ENCODE assay signal across 8 cellular contexts in genomic region chr17:37490638-37491614, GRCh38. TPM values are rescaled to one million over a fixed set of nuclear protein-coding genes. Genes with fewer than 3 reads are reported as not detected.
DNase-seq lines count a peak whose midpoint lies in the region; ATAC-seq, FAIRE-seq and TF ChIP-seq lines count a peak whose summit lies in the region.

No MANE protein-coding gene starts in this region.

- H3K4me3 Mint-ChIP-seq in IgD-negative memory B cell (peak overlapping the region; percentile 81 to 98 (median 92)), WTC11 (peak overlapping the region; percentile 93)
- H3K4me3 Mint-ChIP-seq in naive thymus-derived CD4-positive, alpha-beta T cell = peak overlapping the region; percentile 88 to 98 (median 94)

- no peaks in the 10 kb centered on the region for H3K27me3 ChIP-seq in esophagus muscularis mucosa
- no peaks in the 10 kb centered on the region for H3K27me3 ChIP-seq in naive thymus-derived CD4-positive, alpha-beta T cell (ENCODE audit: control insufficient read depth in 2 of 2, insufficient read depth in 2 of 2, low read length in 2 of 2)

- no peaks in the 10 kb centered on the region for H3K9me3 ChIP-seq in esophagus muscularis mucosa
- H3K9me3 ChIP-seq in naive thymus-derived CD4-positive, alpha-beta T cell (ENCODE audit: control insufficient read depth in 2 of 3, low read length in 3 of 3) = no peaks in the 10 kb centered on the region

- H3K27me3 Mint-ChIP-seq in IgD-negative memory B cell (no peaks in the 10 kb centered on the region), WTC11 (ENCODE audit: low read depth) (peaks cover 4% of the 10 kb centered on the region; the same call in 1 of the 2 replicates)
- peaks cover 0 to 3% (median 0%) of the 10 kb centered on the region in 5 donors for H3K27me3 Mint-ChIP-seq in naive thymus-derived CD4-positive, alpha-beta T cell

- TF ChIP-seq POLR2A in esophagus muscularis mucosa (IDR thresholded peaks at IDR 0.05; ENCODE audit: low read depth) = no peak

- peaks cover 10 to 17% (median 15%) of the 10 kb centered on the region in 3 donors for H3K4me1 Mint-ChIP-seq in IgD-negative memory B cell
- peaks cover 52% of the 10 kb centered on the region for H3K4me1 Mint-ChIP-seq in WTC11
- peaks cover 20 to 39% (median 27%) of the 10 kb centered on the region in 7 donors for H3K4me1 Mint-ChIP-seq in naive thymus-derived CD4-positive, alpha-beta T cell

- peak overlapping the region; percentile 49 to 88 (median 76) for H3K27ac Mint-ChIP-seq in IgD-negative memory B cell
- peak overlapping the region; percentile 90 for H3K27ac Mint-ChIP-seq in WTC11
- H3K27ac Mint-ChIP-seq in naive thymus-derived CD4-positive, alpha-beta T cell = peak overlapping the region; percentile 74 to 92 (median 85)

- CTCF ChIA-PET in WTC11 (lab: Charles Lee) = interaction anchor here (0.5 to 2.1 kb wide), 5 partner anchors 15 to 895 kb away, joined by 3 to 7 read pairs (median 4); no protein-coding TSS in a partner anchor
- CTCF ChIA-PET in naive thymus-derived CD4-positive, alpha-beta T cell (lab: Charles Lee) = interaction anchor here (1.3 kb wide), 1 partner anchor 14 kb away, joined by 4 read pairs; no protein-coding TSS in a partner anchor

- peak overlapping the region; percentile 76 to 89 (median 87) for H3K4me3 ChIP-seq in esophagus muscularis mucosa
- peak overlapping the region; percentile 58 for H3K4me3 ChIP-seq in naive thymus-derived CD4-positive, alpha-beta T cell (ENCODE audit: low read length)

- peak overlapping the region; percentile 91 to 94 (median 92) for H3K27ac ChIP-seq in esophagus muscularis mucosa (replicated peaks in 1 of 4)
- H3K27ac ChIP-seq in naive thymus-derived CD4-positive, alpha-beta T cell (ENCODE audit: low read depth, low read length) = peak overlapping the region; percentile 66

- peaks cover 39 to 72% (median 64%) of the 10 kb centered on the region in 4 donors for H3K4me1 ChIP-seq in esophagus muscularis mucosa
- H3K4me1 ChIP-seq in naive thymus-derived CD4-positive, alpha-beta T cell (ENCODE audit: control insufficient read depth in 2 of 2, insufficient read depth in 2 of 2, low read length in 2 of 2) = peaks cover 19 to 20% of the 10 kb centered on the region in 2 donors

- peak; percentile 86 for DNase-seq in DMS 273 (lab: John Stamatoyannopoulos, UW; ENCODE audit: unreplicated experiment)
- peak; percentile 41 for DNase-seq in WTC11 (ENCODE audit: low spot score)
- DNase-seq in esophagus muscularis mucosa (ENCODE audit: extremely low spot score) = no peak
- DNase-seq in naive thymus-derived CD4-positive, alpha-beta T cell = peak in 1 of 9 donors; percentile 32
- peak; percentile 86 for DNase-seq in urothelium cell line (ENCODE audit: low spot score)
- DNase-seq in NCI-H2029 (lab: John Stamatoyannopoulos, UW) = no peak

- 12% methylated on average over 24 of the region's 24 CpGs for WGBS in esophagus muscularis mucosa

- no peaks in the 10 kb centered on the region for H3K36me3 ChIP-seq in esophagus muscularis mucosa
- H3K36me3 ChIP-seq in naive thymus-derived CD4-positive, alpha-beta T cell (ENCODE audit: control insufficient read depth in 2 of 3, insufficient read depth in 3 of 3, low read length in 3 of 3) = no peaks in the 10 kb centered on the region

- TF ChIP-seq CTCF in WTC11 (IDR thresholded peaks at IDR 0.05) (no peak), esophagus muscularis mucosa (IDR thresholded peaks at IDR 0.05) (no peak)

- FAIRE-seq in urothelium cell line (lab: Jason Lieb, UNC) = no peak

- H3K36me3 Mint-ChIP-seq in IgD-negative memory B cell (peaks cover 2% of the 10 kb centered on the region), WTC11 (0 out of 2 replicates have a peak, but pooled peaks cover 4% of the 10 kb centered on the region)
- H3K36me3 Mint-ChIP-seq in naive thymus-derived CD4-positive, alpha-beta T cell = no peaks in the 10 kb centered on the region

- intact Hi-C loops in esophagus muscularis mucosa (cut with DNase I) = no loop called here
- intact Hi-C loops in naive thymus-derived CD4-positive, alpha-beta T cell (cut with micrococcal nuclease) = loop anchor here (1.0 to 5.0 kb wide), 4 partner anchors 16 to 134 kb away; partner anchors contain the start of genes ACACA (in 1 of the 2), SYNRG (in 1 of the 2) and TADA2A (in 1 of the 2)

- POLR2A ChIA-PET in WTC11 (lab: Charles Lee) = no interaction called here
- POLR2A ChIA-PET in naive thymus-derived CD4-positive, alpha-beta T cell (lab: Charles Lee) = interaction anchor here (0.8 to 1.4 kb wide), 3 partner anchors 29 to 118 kb away, joined by 3 to 4 read pairs (median 3); partner anchors contain the start of gene SYNRG

- ATAC-seq in WTC11 (peak; percentile 21), GM18498 (IDR thresholded peaks at IDR 0.05; ENCODE audit: unreplicated experiment) (no peak)
- no peak for ATAC-seq in naive thymus-derived CD4-positive, alpha-beta T cell

- TF ChIP-seq EP300 in esophagus muscularis mucosa (IDR thresholded peaks at IDR 0.05) = no peak

- H3K9me3 Mint-ChIP-seq in IgD-negative memory B cell (no peaks in the 10 kb centered on the region), WTC11 (no peaks in the 10 kb centered on the region)
- H3K9me3 Mint-ChIP-seq in naive thymus-derived CD4-positive, alpha-beta T cell = peaks cover 0 to 2% (median 0%) of the 10 kb centered on the region in 11 donors

TF ChIP-seq in WTC11, 78 proteins besides CTCF, POLR2A, EP300 and RAD21 (continues in another document):
- TF ChIP-seq ZNF425 (CRISPR knock-in tag; conservative IDR thresholded peaks at IDR 0.05) (no peak), OVOL2 (CRISPR knock-in tag; IDR thresholded peaks at IDR 0.05; ENCODE audit: borderline replicate concordance) (no peak), FOXP4 (CRISPR knock-in tag; IDR thresholded peaks at IDR 0.05) (no peak), TEAD4 (CRISPR knock-in tag; IDR thresholded peaks at IDR 0.05) (no peak), JAZF1 (CRISPR knock-in tag; IDR thresholded peaks at IDR 0.05) (no peak), EMX1 (CRISPR knock-in tag; IDR thresholded peaks at IDR 0.05) (no peak), FOXJ3 (CRISPR knock-in tag; IDR thresholded peaks at IDR 0.05; ENCODE audit: borderline replicate concordance) (no peak), ZNF219 (CRISPR knock-in tag; IDR thresholded peaks at IDR 0.05; ENCODE audit: borderline replicate concordance) (no peak), ELF4 (CRISPR knock-in tag; IDR thresholded peaks at IDR 0.05; ENCODE audit: low read depth) (no peak)

RNA-seq across cellular contexts. Expression of gene DUSP14, which starts 1.2 kb away (rescaled TPM):
- polyA plus RNA-seq in IgD-negative memory B cell = 8.5 TPM
- total RNA-seq in WTC11 (2021) (18.2 to 22.4 TPM (median 18.9 TPM) in 3 replicates), esophagus muscularis mucosa (10 to 100 TPM; 23.7 to 46.4 (median 35.9) TPM)
- total RNA-seq in naive thymus-derived CD4-positive, alpha-beta T cell = 10 to 100 TPM in 1 of 5 experiments, 1 to 10 TPM in 4; 4.3 to 11.7 (median 8.7) TPM
- polyA plus RNA-seq in naive thymus-derived CD4-positive, alpha-beta T cell = 10 to 100 TPM; 13.0 to 13.1 TPM

Comparison
In these comparisons a context has a peak if more than half of its experiments do, and no peak if none do; other contexts are left out.
1. DNase-seq: peak in DMS 273 (single experiment), WTC11 (single experiment) and urothelium cell line (single experiment); none in esophagus muscularis mucosa (single experiment) and NCI-H2029 (single experiment).
2. Peak in every context shown above with its lines, with median percentiles within 50 percentile points of each other: H3K27ac Mint-ChIP-seq and H3K4me3 Mint-ChIP-seq.